In genomic region chr7:31083205-31083801, GRCh38 we compare ENCODE assay signal across 18 cellular contexts. TPM values are rescaled to one million over a fixed set of nuclear protein-coding genes. Genes with fewer than 3 reads are reported as not detected.
"Had no signal": no experiment of that assay in that cellular context is flagged by ENCODE, and none has a peak within 500 bp of the region (broad histone marks: within the 10 kb centered on the region; RNA-seq: fewer than 3 reads in every experiment).

No MANE protein-coding gene starts in this region.

- H3K27me3 ChIP-seq: body of pancreas, thyroid gland had no signal

- DNase-seq: activated CD4-positive, alpha-beta T cell treated with anti-CD3 and anti-CD28 coated beads for 1 hour; activated CD4-positive, alpha-beta T cell treated with anti-CD3 and anti-CD28 coated beads, Interleukin-2, amount 50 U/mL, for 48 hours; activated CD8-positive, alpha-beta memory T cell treated with anti-CD3 and anti-CD28 coated beads, Interleukin-2, amount 10 ng/mL, durations not matched to agents 7 days and 5 days; activated effector memory CD4-positive, alpha-beta T cell treated with Interleukin-2 at 50 U/mL for 16 hours; activated T-cell treated with anti-CD3 and anti-CD28 coated beads, Interleukin-2, amount 50 U/mL, for 24 hours; amniotic stem cell; body of pancreas; endodermal cell; foreskin fibroblast; islet precursor cell; naive thymus-derived CD4-positive, alpha-beta T cell; occipital lobe; T-helper 9 cell; thyroid gland had no signal

- H3K9me3 ChIP-seq: body of pancreas, psoas muscle, thyroid gland had no signal

- H3K36me3 ChIP-seq: thyroid gland had no signal

- H3K4me3 ChIP-seq: body of pancreas, psoas muscle, thyroid gland had no signal

- H3K4me1 ChIP-seq: body of pancreas, psoas muscle had no signal

- H3K27ac ChIP-seq: body of pancreas had no signal

- ATAC-seq: activated CD8-positive, alpha-beta memory T cell treated with anti-CD3 and anti-CD28 coated beads, Interleukin-2, amount 10 ng/mL, durations not matched to agents 7 days and 5 days; activated naive CD4-positive, alpha-beta T cell treated with anti-CD3 and anti-CD28 coated beads, Interleukin-2, amount 50 U/mL, for 72 hours; body of pancreas; naive thymus-derived CD4-positive, alpha-beta T cell had no signal

RNA-seq across cellular contexts. Expression of gene ADCYAP1R1, which starts 31.2 kb away (rescaled TPM):
- total RNA-seq: activated CD8-positive, alpha-beta memory T cell treated with anti-CD3 and anti-CD28 coated beads, Interleukin-2, amount 10 ng/mL, durations not matched to agents 7 days and 5 days; activated naive CD4-positive, alpha-beta T cell treated with anti-CD3 and anti-CD28 coated beads, Interleukin-2, amount 50 U/mL, for 72 hours; dermis blood vessel endothelial cell; naive thymus-derived CD4-positive, alpha-beta T cell; SK-MEL-5 had no signal
